ENCODE assay signal across 29 cellular contexts in genomic region chr3:68808563-68808962, GRCh38.
A peak's percentile ranks its signal among the peaks of the same experiment; 100 is the strongest.
DNase-seq lines count a peak whose midpoint lies in the region; ATAC-seq, FAIRE-seq and TF ChIP-seq lines count a peak whose summit lies in the region.
"Had no signal": no experiment of that assay in that cellular context is flagged by ENCODE, and none has a peak within 500 bp of the region (broad histone marks: within the 10 kb centered on the region; RNA-seq: fewer than 3 reads in every experiment).

No MANE protein-coding gene starts in this region.

- no peak for FAIRE-seq in HepG2 (lab: Jason Lieb, UNC)
- FAIRE-seq: A204.1, A549, D721Med had no signal

- no peak overlapping the region for H3K4me3 ChIP-seq in HepG2 (replicated peaks in 1 of 3; ENCODE audit: insufficient read depth in 1 of 3, low read depth in 2 of 3, low read length in 3 of 3)
- H3K4me3 ChIP-seq in right lobe of liver, result no peak overlapping the region
- H3K4me3 ChIP-seq: A549; BLaER1; BLaER1 treated with 17β-estradiol and CSF1 and Interleukin-3, amounts not matched to agents 10 nM and 100 nM had no signal

- no peaks in the 10 kb centered on the region for H3K4me1 ChIP-seq in HepG2 (ENCODE audit: insufficient read depth, low read length)
- H3K4me1 ChIP-seq in right lobe of liver, result no peaks in the 10 kb centered on the region
- H3K4me1 ChIP-seq: A549; BE2C; BLaER1; BLaER1 treated with 17β-estradiol and CSF1 and Interleukin-3, amounts not matched to agents 10 nM and 100 nM; Caco-2 had no signal

- TF ChIP-seq EP300 in HepG2 (IDR thresholded peaks at IDR 0.05; ENCODE audit: low read depth in 2 of 2, low read length in 2 of 2) (no peak), HepG2 (CRISPR knock-in tag; IDR thresholded peaks at IDR 0.05; ENCODE audit: borderline replicate concordance) (no peak)

- intact Hi-C loops in HepG2 (cut with micrococcal nuclease; ENCODE audit: unreplicated experiment) (no loop called here), right lobe of liver (cut with DNase I) (no loop called here)

- no peaks in the 10 kb centered on the region for H3K36me3 ChIP-seq in HepG2 (replicated peaks in 1 of 2; ENCODE audit: control insufficient read depth in 1 of 2, insufficient read depth in 2 of 2, low read length in 2 of 2)
- no peaks in the 10 kb centered on the region for H3K36me3 ChIP-seq in right lobe of liver
- H3K36me3 ChIP-seq: BE2C; BLaER1; BLaER1 treated with 17β-estradiol and CSF1 and Interleukin-3, amounts not matched to agents 10 nM and 100 nM had no signal

- H3K79me2 ChIP-seq in HepG2 (ENCODE audit: insufficient read depth, low read length), result no peaks in the 10 kb centered on the region

- ATAC-seq in HepG2 (no peak), right lobe of liver (no peak)
- ATAC-seq: A549; CD8-positive, alpha-beta T cell had no signal

- no peaks in the 10 kb centered on the region for H4K20me1 ChIP-seq in HepG2 (ENCODE audit: insufficient read depth, low read length)
- H4K20me1 ChIP-seq: BLaER1; BLaER1 treated with 17β-estradiol and CSF1 and Interleukin-3, amounts not matched to agents 10 nM and 100 nM had no signal

- in situ Hi-C loops in HepG2 (cut with HindIII; ENCODE audit: extremely low pct_ligation_motif_present, low pct_unique_long_range_greater_than_20kb), result no loop called here

- TF ChIP-seq CTCF in HepG2 (CRISPR knock-in tag; IDR thresholded peaks at IDR 0.05) (no peak), right lobe of liver (IDR thresholded peaks at IDR 0.05) (no peak)

- no peak overlapping the region for H3K27ac ChIP-seq in HepG2 (ENCODE audit: extremely low read length, insufficient read depth, low read length)
- H3K27ac ChIP-seq in right lobe of liver, result no peak overlapping the region
- H3K27ac ChIP-seq: 22Rv1; A549; BLaER1; BLaER1 treated with 17β-estradiol and CSF1 and Interleukin-3, amounts not matched to agents 10 nM and 100 nM; C4-2B had no signal

- TF ChIP-seq RAD21 in HepG2 (CRISPR knock-in tag; IDR thresholded peaks at IDR 0.05), result no peak

- BruUV-seq in HepG2 (replicated peaks; lab: Mats Ljungman, UMichigan), result no TSS peak

- no peak overlapping the region for H3K9ac ChIP-seq in HepG2 (ENCODE audit: insufficient read depth, low read depth, low read length)
- H3K9ac ChIP-seq: BLaER1; BLaER1 treated with 17β-estradiol and CSF1 and Interleukin-3, amounts not matched to agents 10 nM and 100 nM had no signal

- H3K9me3 ChIP-seq in HepG2 (ENCODE audit: low read length) (no peaks in the 10 kb centered on the region), right lobe of liver (no peaks in the 10 kb centered on the region)
- H3K9me3 ChIP-seq: A549, BE2C, BLaER1, Caco-2 had no signal

- DNase-seq in HepG2 (ENCODE audit: low spot score) (no peak), right lobe of liver (no peak)
- DNase-seq: 8988T; ACHN; AML-193; BE2C; C1 segment of cervical spinal cord; Caco-2; Calu3; CD4-positive, alpha-beta memory T cell; CD4-positive, alpha-beta T cell; CD4-positive, CD25-positive, alpha-beta regulatory T cell; CD8-positive, alpha-beta memory T cell; CD8-positive, alpha-beta T cell; COR-L47; DMS 273 treated with DMSO at 0.1 percent for 48 hours; DMS153; DMS53; DMS79; DMS79 treated with DMSO at 0.1 percent for 48 hours; DND-41; EL had no signal

- H3K27me3 ChIP-seq in HepG2 (ENCODE audit: control insufficient read depth in 1 of 2, insufficient read depth in 2 of 2, low read length in 2 of 2) (no peaks in the 10 kb centered on the region), right lobe of liver (no peaks in the 10 kb centered on the region)
- H3K27me3 ChIP-seq: BE2C; BLaER1; BLaER1 treated with 17β-estradiol and CSF1 and Interleukin-3, amounts not matched to agents 10 nM and 100 nM had no signal

- CTCF ChIA-PET in HepG2 (lab: Yijun Ruan, JAX; ENCODE audit: low intra/inter-chr PET ratio, low total read pairs), result no interaction called here

- POLR2A ChIA-PET in HepG2 (lab: Yijun Ruan, JAX), result no interaction called here

- no peak overlapping the region for H2AFZ ChIP-seq in HepG2 (ENCODE audit: low read length)

- TF ChIP-seq POLR2A in HepG2 (IDR thresholded peaks at IDR 0.05; ENCODE audit: insufficient read depth in 1 of 2, low read depth in 2 of 2, low read length in 2 of 2) (no peak), right lobe of liver (IDR thresholded peaks at IDR 0.05) (no peak)

- H3K4me2 ChIP-seq in HepG2 (ENCODE audit: low read depth, low read length), result no peak overlapping the region
- H3K4me2 ChIP-seq: A549; BLaER1; BLaER1 treated with 17β-estradiol and CSF1 and Interleukin-3, amounts not matched to agents 10 nM and 100 nM had no signal

TF ChIP-seq in HepG2, 621 proteins besides CTCF, POLR2A, EP300 and RAD21:
- TF ChIP-seq HDAC1 (CRISPR knock-in tag; IDR thresholded peaks at IDR 0.05) (no peak), PHF21A (CRISPR knock-in tag; IDR thresholded peaks at IDR 0.05) (no peak), ZNF12 (CRISPR knock-in tag; IDR thresholded peaks at IDR 0.05) (peak; percentile 92), DRAP1 (CRISPR knock-in tag; IDR thresholded peaks at IDR 0.05) (no peak), ZBTB46 (CRISPR knock-in tag; IDR thresholded peaks at IDR 0.05; ENCODE audit: borderline replicate concordance) (no peak)
